ENCODE assay signal across 19 cellular contexts in the genomic region with DNA sequence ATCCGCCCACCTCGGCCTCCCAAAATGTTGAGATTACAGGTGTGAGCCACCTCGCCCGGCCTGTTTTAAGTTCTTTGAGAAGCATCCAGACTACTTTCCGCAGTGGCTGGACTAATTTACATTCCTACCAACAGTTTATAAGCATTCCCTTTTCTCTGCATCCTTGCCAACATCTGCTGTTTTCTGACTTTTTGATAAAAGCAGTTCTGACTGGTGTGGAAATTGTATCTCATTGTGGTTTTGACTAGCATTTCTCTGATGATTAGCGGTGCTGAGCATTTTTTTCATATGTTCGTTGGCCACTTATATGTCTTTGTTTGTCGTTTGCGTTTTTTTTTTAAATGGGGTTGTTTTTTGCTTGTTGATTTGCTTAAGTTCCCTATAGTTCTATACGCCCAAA.
"Had no signal": no experiment of that assay in that cellular context is flagged by ENCODE, and none has a peak within 500 bp of the region (broad histone marks: within the 10 kb centered on the region; RNA-seq: fewer than 3 reads in every experiment).

No MANE protein-coding gene starts in this region.

- H3K4me3 ChIP-seq: right lobe of liver, thoracic aorta had no signal

- H3K9me3 ChIP-seq: right lobe of liver, thoracic aorta had no signal

- H3K27me3 ChIP-seq: right lobe of liver had no signal

- ATAC-seq: activated CD8-positive, alpha-beta T cell treated with anti-CD3 and anti-CD28 coated beads for 36 hours; activated naive CD4-positive, alpha-beta T cell treated with anti-CD3 and anti-CD28 coated beads, Interleukin-2, amount 50 U/mL, for 72 hours; left colon; right lobe of liver; T-helper 17 cell had no signal

- H3K4me1 ChIP-seq: right lobe of liver had no signal

- DNase-seq: activated CD4-positive, alpha-beta T cell treated with anti-CD3 and anti-CD28 coated beads, Interleukin-2, amount 10 ng/mL, durations not matched to agents 7 days and 5 days; activated CD4-positive, CD25-positive, alpha-beta regulatory T cell treated with anti-CD3 and anti-CD28 coated beads, Interleukin-2, amount 50 U/mL, for 72 hours; activated CD8-positive, alpha-beta T cell treated with anti-CD3 and anti-CD28 coated beads for 36 hours; activated T-cell treated with anti-CD3 and anti-CD28 coated beads, Interleukin-2, amount 50 U/mL, for 48 hours; caudate nucleus; effector memory CD4-positive, alpha-beta T cell; head of caudate nucleus; hippocampal formation; kidney; left colon; mammary epithelial cell; right lobe of liver; stimulated activated CD4-positive, alpha-beta T cell treated with anti-CD3 and anti-CD28 coated beads, Interleukin-2, amount 100 ng/mL, for 48 hours; stimulated activated naive CD4-positive, alpha-beta T cell treated with Interleukin-2 at 50 U/mL for 16 hours; T-helper 17 cell; T1000; trophoblast cell had no signal

- H3K27ac ChIP-seq: right lobe of liver, thoracic aorta had no signal

- H3K36me3 ChIP-seq: right lobe of liver, thoracic aorta had no signal
